ENCODE assay signal across 19 cellular contexts in genomic region chr20:33352258-33353012, GRCh38. TPM values are rescaled to one million over a fixed set of nuclear protein-coding genes. Genes with fewer than 3 reads are reported as not detected.
DNase-seq lines count a peak whose midpoint lies in the region; ATAC-seq and TF ChIP-seq lines count a peak whose summit lies in the region.
"Had no signal": no experiment of that assay in that cellular context is flagged by ENCODE, and none has a peak within 500 bp of the region (broad histone marks: within the 10 kb centered on the region; RNA-seq: fewer than 3 reads in every experiment).

No MANE protein-coding gene starts in this region.

- H3K9me3 Mint-ChIP-seq in type B pancreatic cell, result no peaks in the 10 kb centered on the region

- peaks cover 16% of the 10 kb centered on the region for H3K4me1 Mint-ChIP-seq in T-helper 17 cell
- peaks cover 7% of the 10 kb centered on the region for H3K4me1 Mint-ChIP-seq in type B pancreatic cell (ENCODE audit: unreplicated experiment)

- no peak overlapping the region for H3K4me3 ChIP-seq in PC-3 (ENCODE audit: low read length)
- H3K4me3 ChIP-seq: GM12878 had no signal

- CTCF ChIA-PET in PC-3 (lab: Charles Lee), result no interaction called here

- H3K79me2 ChIP-seq in PC-3 (ENCODE audit: low read length), result no peaks in the 10 kb centered on the region

- H3F3A ChIP-seq in PC-3 (ENCODE audit: low read length, unreplicated experiment), result no peaks in the 10 kb centered on the region

- H3K36me3 ChIP-seq in PC-3 (ENCODE audit: low read depth, low read length), result no peaks in the 10 kb centered on the region

- H3K27ac Mint-ChIP-seq in T-helper 17 cell (peak overlapping the region; percentile 84), type B pancreatic cell (peak overlapping the region; percentile 31)

- intact Hi-C loops in PC-3 (cut with micrococcal nuclease), result no loop called here

- no peaks in the 10 kb centered on the region for H3K9me3 ChIP-seq in T-helper 17 cell (ENCODE audit: control insufficient read depth, low read length, poor library complexity, severe bottlenecking)
- H3K9me3 ChIP-seq in PC-3 (ENCODE audit: low read length), result no peaks in the 10 kb centered on the region
- H3K9me3 ChIP-seq: SK-N-SH had no signal

- H3K27ac ChIP-seq in PC-3 (ENCODE audit: low read length), result no peak overlapping the region
- H3K27ac ChIP-seq: HL-60 had no signal

- peaks cover 2% of the 10 kb centered on the region for H3K36me3 Mint-ChIP-seq in T-helper 17 cell (ENCODE audit: low read depth)
- H3K36me3 Mint-ChIP-seq in type B pancreatic cell, result peaks cover 16% of the 10 kb centered on the region

- ATAC-seq in T-helper 17 cell, result no peak
- no peak for ATAC-seq in PC-3
- ATAC-seq: GM12878, Panc1 had no signal

- no peaks in the 10 kb centered on the region for H3K27me3 ChIP-seq in PC-3 (ENCODE audit: low read length)

- no peak overlapping the region for H3K4me2 ChIP-seq in PC-3 (ENCODE audit: low read length)
- H3K4me2 ChIP-seq: SK-N-SH had no signal

- no peak overlapping the region for H3K4me3 Mint-ChIP-seq in T-helper 17 cell
- H3K4me3 Mint-ChIP-seq in type B pancreatic cell, result no peak overlapping the region

- H3K4me1 ChIP-seq in PC-3 (ENCODE audit: insufficient read depth, low read length), result no peaks in the 10 kb centered on the region

- peak; percentile 47 for DNase-seq in activated effector memory CD4-positive, alpha-beta T cell treated with anti-CD3 and anti-CD28 coated beads, Interleukin-2, amount 50 U/mL, for 16 hours
- DNase-seq in activated effector memory CD4-positive, alpha-beta T cell treated with Interleukin-2 at 50 U/mL for 16 hours, result no peak
- DNase-seq in T-helper 17 cell, result no peak
- peak; percentile 39 for DNase-seq in iPS-NIHi11 (ENCODE audit: low spot score)
- DNase-seq in type B pancreatic cell (ENCODE audit: extremely low spot score, unreplicated experiment), result no peak
- DNase-seq in NCI-H1436 treated with DMSO at 0.1 percent for 48 hours (lab: John Stamatoyannopoulos, UW), result no peak
- DNase-seq in RKO (ENCODE audit: low spot score), result no peak
- DNase-seq in PC-3, result no peak
- DNase-seq: C1 segment of cervical spinal cord, Calu3, KG1, NCI-H1092, NCI-H187, NCI-H82, Right ventricle myocardium superior, SK-N-SH had no signal

- H3K9me2 ChIP-seq in PC-3 (replicated peaks; ENCODE audit: low read length), result no peaks in the 10 kb centered on the region
- H3K9me2 ChIP-seq: SK-N-SH had no signal

- no peak for TF ChIP-seq CTCF in type B pancreatic cell (conservative IDR thresholded peaks at IDR 0.05)
- no peak for TF ChIP-seq CTCF in PC-3 (conservative IDR thresholded peaks at IDR 0.05; ENCODE audit: low read depth, low read length)

- BruUV-seq in PC-3 (replicated peaks; lab: Mats Ljungman, UMichigan), result no TSS peak

- POLR2A ChIA-PET in PC-3 (lab: Charles Lee; ENCODE audit: unreplicated experiment), result no interaction called here

- H4K20me1 ChIP-seq in PC-3 (ENCODE audit: low read length), result no peaks in the 10 kb centered on the region

- H2AFZ ChIP-seq in PC-3 (ENCODE audit: low read length), result no peak overlapping the region

- H3K27me3 Mint-ChIP-seq in T-helper 17 cell, result no peaks in the 10 kb centered on the region
- no peaks in the 10 kb centered on the region for H3K27me3 Mint-ChIP-seq in type B pancreatic cell

- H3K9ac ChIP-seq in PC-3 (ENCODE audit: low read length), result no peak overlapping the region
- H3K9ac ChIP-seq: SK-N-SH had no signal

RNA-seq across cellular contexts. Expression of gene CDK5RAP1, which starts 48.9 kb away (rescaled TPM):
- total RNA-seq in T-helper 17 cell (10 to 100 TPM; 55.6 to 61.9 TPM), type B pancreatic cell (ENCODE audit: low replicate concordance) (48.4 and 58.3 TPM in 2 replicates), PC-3 (2014; rRNA removed) (31.2 and 53.4 TPM in 2 replicates)

Comparison
In these comparisons a context has a peak if more than half of its experiments do, and no peak if none do; other contexts are left out.
1. DNase-seq: peak in activated effector memory CD4-positive, alpha-beta T cell treated with anti-CD3 and anti-CD28 coated beads, Interleukin-2, amount 50 U/mL, for 16 hours (single experiment) and iPS-NIHi11 (single experiment); none in activated effector memory CD4-positive, alpha-beta T cell treated with Interleukin-2 at 50 U/mL for 16 hours (single experiment), T-helper 17 cell (0 of 3), type B pancreatic cell (single experiment), NCI-H1436 treated with DMSO at 0.1 percent for 48 hours (single experiment), RKO (single experiment) and PC-3 (single experiment).